1 cellular context compared by ENCODE assay signal in genomic region chr12:58961906-58962305, GRCh38.
TF ChIP-seq lines count a peak whose summit lies in the region.

No MANE protein-coding gene starts in this region.

TF ChIP-seq in IMR-90, 13 proteins besides CTCF, POLR2A, EP300 and RAD21 (continued from another document):
- TF ChIP-seq, protein P1, sequence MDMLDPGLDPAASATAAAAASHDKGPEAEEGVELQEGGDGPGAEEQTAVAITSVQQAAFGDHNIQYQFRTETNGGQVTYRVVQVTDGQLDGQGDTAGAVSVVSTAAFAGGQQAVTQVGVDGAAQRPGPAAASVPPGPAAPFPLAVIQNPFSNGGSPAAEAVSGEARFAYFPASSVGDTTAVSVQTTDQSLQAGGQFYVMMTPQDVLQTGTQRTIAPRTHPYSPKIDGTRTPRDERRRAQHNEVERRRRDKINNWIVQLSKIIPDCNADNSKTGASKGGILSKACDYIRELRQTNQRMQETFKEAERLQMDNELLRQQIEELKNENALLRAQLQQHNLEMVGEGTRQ (IDR thresholded peaks at IDR 0.05; ENCODE audit: low read depth, low read length): no peak
- no peak for TF ChIP-seq CHD1 (IDR thresholded peaks at IDR 0.05; ENCODE audit: low read depth, low read length)
- TF ChIP-seq SMC3 (IDR thresholded peaks at IDR 0.05; ENCODE audit: low read depth, low read length): no peak
- no peak for TF ChIP-seq RFX5 (IDR thresholded peaks at IDR 0.05; ENCODE audit: low read depth, low read length)
- no peak for TF ChIP-seq MXI1 (IDR thresholded peaks at IDR 0.05; ENCODE audit: borderline replicate concordance, low read depth, low read length)
TF ChIP-seq in IMR-90: peak in this region for 0.
